ENCODE assay signal across 25 cellular contexts in the genomic region with DNA sequence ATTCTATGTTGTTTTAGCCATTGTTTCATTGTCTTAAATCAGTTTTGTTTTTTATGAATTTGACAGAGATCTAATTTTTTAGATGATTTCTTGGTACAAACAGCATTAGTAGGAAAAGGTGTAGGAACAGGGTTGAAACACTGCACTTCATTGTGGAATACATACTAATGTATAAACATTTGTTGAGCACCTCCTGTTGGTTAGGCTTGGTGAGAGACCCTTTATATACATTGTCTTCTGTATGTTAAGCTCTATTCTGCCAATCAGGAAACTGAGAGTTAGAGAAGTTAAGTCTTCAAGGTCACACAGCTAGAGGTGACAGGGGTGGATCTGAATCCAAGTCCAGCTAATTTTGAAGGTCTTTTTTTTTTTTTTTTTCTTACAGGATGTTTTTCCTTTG.
DNase-seq lines count a peak whose midpoint lies in the region; ATAC-seq and TF ChIP-seq lines count a peak whose summit lies in the region.
"Had no signal": no experiment of that assay in that cellular context is flagged by ENCODE, and none has a peak within 500 bp of the region (broad histone marks: within the 10 kb centered on the region; RNA-seq: fewer than 3 reads in every experiment).

No MANE protein-coding gene starts in this region.

- H3K27me3 Mint-ChIP-seq in natural killer cell (ENCODE audit: low read depth in 2 of 2): no peaks in the 10 kb centered on the region
- H3K27me3 Mint-ChIP-seq in activated CD8-positive, alpha-beta T cell treated with anti-CD3 and anti-CD28 coated beads for 36 hours: no peaks in the 10 kb centered on the region
- H3K27me3 Mint-ChIP-seq: activated CD4-positive, alpha-beta T cell treated with anti-CD3 and anti-CD28 coated beads, Interleukin-2, amount 10 ng/mL, durations not matched to agents 7 days and 5 days had no signal

- H3K4me1 ChIP-seq in left ventricle myocardium inferior: peaks cover 39% of the 10 kb centered on the region
- H3K4me1 ChIP-seq in right atrium auricular region: peaks cover 0 to 14% of the 10 kb centered on the region in 2 donors
- H3K4me1 ChIP-seq in Panc1 (ENCODE audit: control insufficient read depth, insufficient read depth, low read length): peaks cover 1% of the 10 kb centered on the region; the same call in 1 of the 2 replicates

- CTCF ChIA-PET in Panc1 (lab: Charles Lee): interaction anchor here (0.7 kb wide), 1 partner anchor 13 kb away, joined by 10 read pairs; no protein-coding TSS in a partner anchor
- CTCF ChIA-PET in activated CD8-positive, alpha-beta T cell treated with anti-CD3 and anti-CD28 coated beads for 36 hours (lab: Charles Lee): interaction anchor here (1.6 kb wide), 1 partner anchor 9 kb away, joined by 5 read pairs; no protein-coding TSS in a partner anchor

- peaks cover 39 to 47% of the 10 kb centered on the region in 2 donors for H3K4me1 Mint-ChIP-seq in natural killer cell
- H3K4me1 Mint-ChIP-seq in activated CD8-positive, alpha-beta T cell treated with anti-CD3 and anti-CD28 coated beads for 36 hours (ENCODE audit: low read depth): peaks cover 46% of the 10 kb centered on the region

- no peak overlapping the region for H3K4me3 Mint-ChIP-seq in natural killer cell
- no peak overlapping the region for H3K4me3 Mint-ChIP-seq in activated CD8-positive, alpha-beta T cell treated with anti-CD3 and anti-CD28 coated beads for 36 hours
- H3K4me3 Mint-ChIP-seq: activated CD4-positive, alpha-beta T cell treated with anti-CD3 and anti-CD28 coated beads, Interleukin-2, amount 10 ng/mL, durations not matched to agents 7 days and 5 days had no signal

- peak overlapping the region; percentile 57 to 79 for H3K27ac Mint-ChIP-seq in natural killer cell
- H3K27ac Mint-ChIP-seq in activated CD8-positive, alpha-beta T cell treated with anti-CD3 and anti-CD28 coated beads for 36 hours: no peak overlapping the region
- H3K27ac Mint-ChIP-seq: activated CD4-positive, alpha-beta T cell treated with anti-CD3 and anti-CD28 coated beads, Interleukin-2, amount 10 ng/mL, durations not matched to agents 7 days and 5 days had no signal

- no peak for ATAC-seq in Panc1
- ATAC-seq in natural killer cell: no peak
- no peak for ATAC-seq in HG03025 (IDR thresholded peaks at IDR 0.05; ENCODE audit: low FRiP score, unreplicated experiment)
- ATAC-seq in activated CD8-positive, alpha-beta T cell treated with anti-CD3 and anti-CD28 coated beads for 36 hours: no peak
- ATAC-seq: left ventricle myocardium superior, mucosa of descending colon had no signal

- peaks cover 43% of the 10 kb centered on the region for H3K36me3 ChIP-seq in left ventricle myocardium inferior
- peaks cover 8% of the 10 kb centered on the region for H3K36me3 ChIP-seq in right atrium auricular region
- H3K36me3 ChIP-seq in Panc1 (ENCODE audit: control insufficient read depth, insufficient read depth, low read length): no peaks in the 10 kb centered on the region

- intact Hi-C loops in left ventricle myocardium inferior (cut with micrococcal nuclease) (loop anchor here (10.0 kb wide), 1 partner anchor 202 kb away; no protein-coding TSS in a partner anchor), Panc1 (cut with micrococcal nuclease; ENCODE audit: unreplicated experiment) (no loop called here), natural killer cell (cut with micrococcal nuclease) (no loop called here)
- intact Hi-C loops in activated CD8-positive, alpha-beta T cell treated with anti-CD3 and anti-CD28 coated beads for 36 hours (cut with micrococcal nuclease): no loop called here

- TF ChIP-seq CTCF in left ventricle myocardium inferior (IDR thresholded peaks at IDR 0.05; ENCODE audit: borderline replicate concordance): no peak
- TF ChIP-seq CTCF in right atrium auricular region (IDR thresholded peaks at IDR 0.05): no peak
- peak; percentile 31; the same call in 1 of the 2 replicates for TF ChIP-seq CTCF in Panc1 (IDR thresholded peaks at IDR 0.05)
- no peak for TF ChIP-seq CTCF in natural killer cell (IDR thresholded peaks at IDR 0.05)
- TF ChIP-seq CTCF in activated CD8-positive, alpha-beta T cell treated with anti-CD3 and anti-CD28 coated beads for 36 hours (IDR thresholded peaks at IDR 0.05): no peak

- H3K27me3 ChIP-seq in left ventricle myocardium inferior (ENCODE audit: low read depth) (no peaks in the 10 kb centered on the region), right atrium auricular region (no peaks in the 10 kb centered on the region), Panc1 (ENCODE audit: control insufficient read depth, insufficient read depth, low read length) (no peaks in the 10 kb centered on the region)
- H3K27me3 ChIP-seq: heart right ventricle, neutrophil had no signal

- no peaks in the 10 kb centered on the region for H3K9me3 Mint-ChIP-seq in natural killer cell
- H3K9me3 Mint-ChIP-seq in activated CD8-positive, alpha-beta T cell treated with anti-CD3 and anti-CD28 coated beads for 36 hours: no peaks in the 10 kb centered on the region
- H3K9me3 Mint-ChIP-seq: activated CD4-positive, alpha-beta T cell treated with anti-CD3 and anti-CD28 coated beads, Interleukin-2, amount 10 ng/mL, durations not matched to agents 7 days and 5 days had no signal

- no peaks in the 10 kb centered on the region for H3K9me3 ChIP-seq in left ventricle myocardium inferior (replicated peaks)
- H3K9me3 ChIP-seq in right atrium auricular region: no peaks in the 10 kb centered on the region
- no peaks in the 10 kb centered on the region for H3K9me3 ChIP-seq in Panc1 (ENCODE audit: control insufficient read depth, insufficient read depth, low read depth, low read length)
- H3K9me3 ChIP-seq: heart right ventricle, mucosa of descending colon, neutrophil had no signal

- no TSS peak for BruUV-seq in Panc1 (replicated peaks; lab: Mats Ljungman, UMichigan)

- DNase-seq in left ventricle myocardium inferior: no peak
- DNase-seq in right atrium auricular region (ENCODE audit: low spot score): no peak
- DNase-seq in Panc1 (ENCODE audit: low read depth, low spot score): no peak
- no peak for DNase-seq in natural killer cell
- DNase-seq in NCI-H748 treated with DMSO at 0.1 percent for 48 hours (lab: John Stamatoyannopoulos, UW): no peak
- DNase-seq in NCI-H2107 treated with DMSO at 0.1 percent for 48 hours (lab: John Stamatoyannopoulos, UW; ENCODE audit: unreplicated experiment): no peak
- no peak for DNase-seq in activated CD8-positive, alpha-beta T cell treated with anti-CD3 and anti-CD28 coated beads for 36 hours
- DNase-seq: activated CD4-positive, alpha-beta T cell treated with anti-CD3 and anti-CD28 coated beads, Interleukin-2, amount 10 ng/mL, durations not matched to agents 7 days and 5 days; activated CD8-positive, alpha-beta memory T cell treated with anti-CD3 and anti-CD28 coated beads, Interleukin-2, amount 50 U/mL, for 4 hours; activated gamma-delta T cell; amygdala; dermis blood vessel endothelial cell; GOT3; heart right ventricle; left ventricle myocardium superior; mucosa of descending colon; NCI-H1092; NCI-H2029 treated with DMSO at 0.1 percent for 48 hours; NCI-H524 treated with DMSO at 0.1 percent for 48 hours; SHP77 treated with DMSO at 0.1 percent for 48 hours; stimulated activated CD4-positive, alpha-beta T cell treated with anti-CD3 and anti-CD28 coated beads, Interleukin-4, amount 100 ng/mL, for 4 hours had no signal

- in situ Hi-C loops in Panc1 (cut with HindIII; ENCODE audit: low pct_unique_long_range_greater_than_20kb, low sequenced_read_pairs): no loop called here

- H3K27ac ChIP-seq in left ventricle myocardium inferior (replicated peaks): peak overlapping the region; percentile 74
- H3K27ac ChIP-seq in right atrium auricular region: no peak overlapping the region
- 0 out of 2 replicates have a peak overlapping the region, but pooled peaks have one; percentile 3 for H3K27ac ChIP-seq in Panc1 (ENCODE audit: low read length)
- H3K27ac ChIP-seq: KMS-11, neutrophil, VCaP had no signal

- peaks cover 5% of the 10 kb centered on the region for H3K36me3 Mint-ChIP-seq in natural killer cell
- peaks cover 37% of the 10 kb centered on the region for H3K36me3 Mint-ChIP-seq in activated CD8-positive, alpha-beta T cell treated with anti-CD3 and anti-CD28 coated beads for 36 hours (ENCODE audit: low read depth)

- H3K4me3 ChIP-seq in left ventricle myocardium inferior (no peak overlapping the region), right atrium auricular region (no peak overlapping the region), Panc1 (ENCODE audit: low read depth in 2 of 2, low read length in 2 of 2) (no peak overlapping the region)
- H3K4me3 ChIP-seq: heart right ventricle, mucosa of descending colon had no signal

- POLR2A ChIA-PET in Panc1 (lab: Charles Lee): no interaction called here
- POLR2A ChIA-PET in activated CD8-positive, alpha-beta T cell treated with anti-CD3 and anti-CD28 coated beads for 36 hours (lab: Charles Lee): no interaction called here

Comparison
In these comparisons a context has a peak if more than half of its experiments do, and no peak if none do; other contexts are left out.
1. H3K27ac ChIP-seq: peak in left ventricle myocardium inferior (single experiment) and Panc1 (single experiment); none in right atrium auricular region (0 of 2).